37 cellular contexts compared by ENCODE assay signal in genomic region chr1:158679289-158679688, GRCh38. TPM values are rescaled to one million over a fixed set of nuclear protein-coding genes. Genes with fewer than 3 reads are reported as not detected.
"Had no signal": no experiment of that assay in that cellular context is flagged by ENCODE, and none has a peak within 500 bp of the region (broad histone marks: within the 10 kb centered on the region; RNA-seq: fewer than 3 reads in every experiment).

No MANE protein-coding gene starts in this region.

- H3K36me3 ChIP-seq: brain microvascular endothelial cell, MG63, WERI-Rb-1 had no signal

- ATAC-seq: activated CD8-positive, alpha-beta memory T cell treated with anti-CD3 and anti-CD28 coated beads, Interleukin-2, amount 10 ng/mL, durations not matched to agents 7 days and 5 days; activated T-helper 17 cell treated with anti-CD3 and anti-CD28 coated beads, Interleukin-2, amount 50 U/mL, for 72 hours had no signal

- H3K36me3 Mint-ChIP-seq: activated CD8-positive, alpha-beta memory T cell treated with anti-CD3 and anti-CD28 coated beads, Interleukin-2, amount 10 ng/mL, durations not matched to agents 7 days and 5 days; activated naive CD8-positive, alpha-beta T cell treated with anti-CD3 and anti-CD28 coated beads for 36 hours had no signal

- H3K4me3 Mint-ChIP-seq: activated CD4-positive, alpha-beta memory T cell treated with anti-CD3 and anti-CD28 coated beads, Interleukin-2, amount 10 ng/mL, durations not matched to agents 7 days and 5 days; activated CD8-positive, alpha-beta memory T cell treated with anti-CD3 and anti-CD28 coated beads, Interleukin-2, amount 10 ng/mL, durations not matched to agents 7 days and 5 days; activated naive CD8-positive, alpha-beta T cell treated with anti-CD3 and anti-CD28 coated beads for 36 hours; activated T-helper 17 cell treated with anti-CD3 and anti-CD28 coated beads, Interleukin-2, amount 50 U/mL, for 72 hours had no signal

- H3K27ac Mint-ChIP-seq: activated CD4-positive, alpha-beta memory T cell treated with anti-CD3 and anti-CD28 coated beads, Interleukin-2, amount 10 ng/mL, durations not matched to agents 7 days and 5 days; activated CD8-positive, alpha-beta memory T cell treated with anti-CD3 and anti-CD28 coated beads, Interleukin-2, amount 10 ng/mL, durations not matched to agents 7 days and 5 days; activated naive CD8-positive, alpha-beta T cell treated with anti-CD3 and anti-CD28 coated beads for 36 hours; activated T-helper 17 cell treated with anti-CD3 and anti-CD28 coated beads, Interleukin-2, amount 50 U/mL, for 72 hours had no signal

- H3K9me3 ChIP-seq: MG63 had no signal

- DNase-seq: activated CD4-positive, alpha-beta memory T cell treated with anti-CD3 and anti-CD28 coated beads, Interleukin-2, amount 10 ng/mL, durations not matched to agents 7 days and 5 days; activated CD4-positive, alpha-beta T cell treated with anti-CD3 and anti-CD28 coated beads for 1 hour; activated CD4-positive, alpha-beta T cell treated with anti-CD3 and anti-CD28 coated beads for 48 hours; activated CD4-positive, CD25-positive, alpha-beta regulatory T cell; activated CD8-positive, alpha-beta memory T cell treated with anti-CD3 and anti-CD28 coated beads for 24 hours; activated CD8-positive, alpha-beta memory T cell treated with anti-CD3 and anti-CD28 coated beads, Interleukin-2, amount 10 ng/mL, durations not matched to agents 7 days and 5 days; activated CD8-positive, alpha-beta memory T cell treated with anti-CD3 and anti-CD28 coated beads, Interleukin-2, amount 50 U/mL, for 48 hours; activated effector memory CD4-positive, alpha-beta T cell treated with anti-CD3 and anti-CD28 coated beads, Interleukin-2, amount 50 U/mL, for 16 hours; activated naive CD4-positive, alpha-beta T cell; activated naive CD4-positive, alpha-beta T cell treated with anti-CD3 and anti-CD28 coated beads, Interleukin-2, amount 50 U/mL, for 16 hours; activated naive CD8-positive, alpha-beta T cell treated with anti-CD3 and anti-CD28 coated beads for 36 hours; activated T-cell treated with anti-CD3 and anti-CD28 coated beads, Interleukin-2, amount 50 U/mL, for 48 hours; amniotic stem cell; aorta; brain microvascular endothelial cell; central memory CD4-positive, alpha-beta T cell; MG63; MV-4-11; NCI-H1092; NCI-H1417; NCI-H146; NCI-H187; NCI-H2029 treated with DMSO at 0.1 percent for 48 hours; NCI-H2107; NCI-H2171; NCI-H510A; NCI-H526; NCI-H748 treated with DMSO at 0.1 percent for 48 hours; OCI-M1; Right ventricle myocardium superior; SW 1271; T-helper 1 cell; T-helper 2 cell; T-helper 9 cell; WERI-Rb-1 had no signal

- H3K4me1 Mint-ChIP-seq: activated CD4-positive, alpha-beta memory T cell treated with anti-CD3 and anti-CD28 coated beads, Interleukin-2, amount 10 ng/mL, durations not matched to agents 7 days and 5 days; activated T-helper 17 cell treated with anti-CD3 and anti-CD28 coated beads, Interleukin-2, amount 50 U/mL, for 72 hours had no signal

- H3K27ac ChIP-seq: brain microvascular endothelial cell, WERI-Rb-1 had no signal

- H3K4me3 ChIP-seq: MG63 had no signal

- H3K9me3 Mint-ChIP-seq: activated CD4-positive, alpha-beta memory T cell treated with anti-CD3 and anti-CD28 coated beads, Interleukin-2, amount 10 ng/mL, durations not matched to agents 7 days and 5 days; activated naive CD8-positive, alpha-beta T cell treated with anti-CD3 and anti-CD28 coated beads for 36 hours; activated T-helper 17 cell treated with anti-CD3 and anti-CD28 coated beads, Interleukin-2, amount 50 U/mL, for 72 hours had no signal

- H3K27me3 ChIP-seq: brain microvascular endothelial cell had no signal

RNA-seq across cellular contexts. Expression of gene SPTA1, which starts 7.2 kb away (rescaled TPM):
- total RNA-seq: activated CD4-positive, alpha-beta memory T cell treated with anti-CD3 and anti-CD28 coated beads, Interleukin-2, amount 10 ng/mL, durations not matched to agents 7 days and 5 days; activated CD8-positive, alpha-beta memory T cell treated with anti-CD3 and anti-CD28 coated beads, Interleukin-2, amount 10 ng/mL, durations not matched to agents 7 days and 5 days; activated naive CD8-positive, alpha-beta T cell treated with anti-CD3 and anti-CD28 coated beads for 36 hours; Right ventricle myocardium superior had no signal
- polyA plus RNA-seq: aorta had no signal

RNA-seq across cellular contexts. Expression of gene OR6K2, which starts 21.2 kb away (rescaled TPM):
- total RNA-seq: activated CD4-positive, alpha-beta memory T cell treated with anti-CD3 and anti-CD28 coated beads, Interleukin-2, amount 10 ng/mL, durations not matched to agents 7 days and 5 days; activated CD8-positive, alpha-beta memory T cell treated with anti-CD3 and anti-CD28 coated beads, Interleukin-2, amount 10 ng/mL, durations not matched to agents 7 days and 5 days; activated naive CD8-positive, alpha-beta T cell treated with anti-CD3 and anti-CD28 coated beads for 36 hours; activated T-helper 17 cell treated with anti-CD3 and anti-CD28 coated beads, Interleukin-2, amount 50 U/mL, for 72 hours; aorta; cerebellum; Right ventricle myocardium superior had no signal
- polyA plus RNA-seq: aorta had no signal

RNA-seq across cellular contexts. Expression of gene OR6K3, which starts 41.2 kb away (rescaled TPM):
- total RNA-seq: activated CD4-positive, alpha-beta memory T cell treated with anti-CD3 and anti-CD28 coated beads, Interleukin-2, amount 10 ng/mL, durations not matched to agents 7 days and 5 days; activated CD8-positive, alpha-beta memory T cell treated with anti-CD3 and anti-CD28 coated beads, Interleukin-2, amount 10 ng/mL, durations not matched to agents 7 days and 5 days; activated naive CD8-positive, alpha-beta T cell treated with anti-CD3 and anti-CD28 coated beads for 36 hours; activated T-helper 17 cell treated with anti-CD3 and anti-CD28 coated beads, Interleukin-2, amount 50 U/mL, for 72 hours; aorta; cerebellum; Right ventricle myocardium superior had no signal
- polyA plus RNA-seq: aorta had no signal
